1 cellular context compared by ENCODE assay signal in genomic region chr9:33436445-33436844, GRCh38.
A peak's percentile ranks its signal among the peaks of the same experiment; 100 is the strongest.
TF ChIP-seq lines count a peak whose summit lies in the region.

No MANE protein-coding gene starts in this region.

TF ChIP-seq in H1, 55 proteins besides CTCF, POLR2A, EP300 and RAD21:
- TF ChIP-seq CEBPB (IDR thresholded peaks at IDR 0.05; ENCODE audit: low read depth, low read length) (peak; percentile 86), KDM1A (IDR thresholded peaks at IDR 0.05; ENCODE audit: borderline replicate concordance, low read length) (no peak), SUZ12 (IDR thresholded peaks at IDR 0.05; ENCODE audit: low read length) (no peak), POLR2AphosphoS5 (IDR thresholded peaks at IDR 0.05; ENCODE audit: low read depth, low read length) (no peak)
TF ChIP-seq in H1: peak in this region for 1.
